Comparison of ENCODE assay signal across 1 cellular context in the genomic region with DNA sequence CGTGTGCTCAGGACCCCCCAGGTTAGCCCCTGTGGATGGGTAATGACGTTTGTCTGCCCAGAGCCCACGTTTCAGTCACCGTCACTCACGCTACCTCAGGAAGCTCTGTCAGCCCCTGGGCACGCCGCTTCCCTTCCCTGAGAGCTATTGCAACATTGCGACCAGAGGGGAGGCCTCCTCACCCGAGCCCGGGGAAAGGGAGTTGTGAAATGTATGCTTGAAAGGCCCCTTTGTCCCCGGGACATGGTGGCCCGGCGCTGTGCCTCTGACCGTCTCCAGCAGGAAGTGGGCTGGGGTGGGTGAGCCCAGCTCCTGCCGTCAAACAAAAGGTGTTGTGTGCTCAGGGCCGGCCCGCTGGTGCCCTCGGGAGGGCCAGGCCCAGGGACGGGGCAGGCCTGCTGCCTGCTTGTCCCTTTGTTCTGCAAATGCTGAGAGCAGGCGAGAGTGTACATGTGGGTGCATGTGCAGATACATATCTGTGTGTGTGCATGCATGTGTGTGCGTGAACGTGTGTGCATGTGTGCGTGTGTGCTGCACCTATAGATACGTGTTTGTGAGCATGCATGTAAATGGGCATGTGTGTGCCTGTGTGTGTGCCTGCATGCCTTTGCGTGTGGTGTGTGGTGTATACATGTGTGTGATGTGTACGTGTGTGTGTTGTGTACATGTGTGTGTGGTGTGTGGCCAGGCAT.
A peak's percentile ranks its signal among the peaks of the same experiment; 100 is the strongest.
TF ChIP-seq lines count a peak whose summit lies in the region.

No MANE protein-coding gene starts in this region.

TF ChIP-seq in HepG2, 621 proteins besides CTCF, POLR2A, EP300 and RAD21 (continued from another document and continues in another):
- TF ChIP-seq E2F1 (CRISPR knock-in tag; IDR thresholded peaks at IDR 0.05) (no peak), SAFB2 (CRISPR knock-in tag; IDR thresholded peaks at IDR 0.05; ENCODE audit: borderline replicate concordance, low read depth) (peak; percentile 82; the same call in 1 of the 2 replicates), ARNT (IDR thresholded peaks at IDR 0.05) (no peak), FOSL1 (CRISPR knock-in tag; IDR thresholded peaks at IDR 0.05; ENCODE audit: borderline replicate concordance) (no peak), HNRNPK (IDR thresholded peaks at IDR 0.05; ENCODE audit: low read depth, low read length, poor library complexity, severe bottlenecking) (no peak), LRRFIP1 (CRISPR knock-in tag; conservative IDR thresholded peaks at IDR 0.05) (no peak), RFXAP (CRISPR knock-in tag; IDR thresholded peaks at IDR 0.05; ENCODE audit: borderline replicate concordance) (peak; percentile 89; the same call in 1 of the 2 replicates), GATA4 (IDR thresholded peaks at IDR 0.05; ENCODE audit: borderline replicate concordance, low read depth) (no peak), HOXA9 (CRISPR knock-in tag; IDR thresholded peaks at IDR 0.05; ENCODE audit: borderline replicate concordance) (no peak; the same call in 1 of the 2 replicates), MATR3 (CRISPR knock-in tag; IDR thresholded peaks at IDR 0.05) (no peak), KLF16 (CRISPR knock-in tag; IDR thresholded peaks at IDR 0.05) (peak in 1 of 2 experiments; percentile 90; a peak in 2 of 4 replicates), TCF7L2 (IDR thresholded peaks at IDR 0.05; ENCODE audit: low read depth, low read length) (no peak), ZNF776 (CRISPR knock-in tag; IDR thresholded peaks at IDR 0.05) (no peak), GABPA (IDR thresholded peaks at IDR 0.05; ENCODE audit: low read depth, low read length) (peak; percentile 23; the same call in 1 of the 2 replicates), GABPA (CRISPR knock-in tag; IDR thresholded peaks at IDR 0.05; ENCODE audit: low read depth) (peak; percentile 66), NFE2 (CRISPR knock-in tag; IDR thresholded peaks at IDR 0.05) (no peak), SUZ12 (IDR thresholded peaks at IDR 0.05; ENCODE audit: low read depth, low read length) (no peak), KDM5B (CRISPR knock-in tag; IDR thresholded peaks at IDR 0.05; ENCODE audit: borderline replicate concordance) (peak; percentile 83; the same call in 1 of the 2 replicates), ZNF572 (CRISPR knock-in tag; IDR thresholded peaks at IDR 0.05) (0 out of 2 replicates have a peak, but pooled peaks have one; percentile 54), PAWR (CRISPR knock-in tag; IDR thresholded peaks at IDR 0.05; ENCODE audit: borderline replicate concordance) (no peak), ZHX2 (IDR thresholded peaks at IDR 0.05; ENCODE audit: low read depth) (peak; percentile 59), ZHX2 (CRISPR knock-in tag; IDR thresholded peaks at IDR 0.05; ENCODE audit: borderline replicate concordance) (no peak), ZNF225 (CRISPR knock-in tag; IDR thresholded peaks at IDR 0.05) (peak; percentile 26; the same call in 1 of the 2 replicates), ZNF383 (CRISPR knock-in tag; IDR thresholded peaks at IDR 0.05; ENCODE audit: borderline replicate concordance) (no peak), MLLT10 (CRISPR knock-in tag; IDR thresholded peaks at IDR 0.05) (no peak), NRL (CRISPR knock-in tag; IDR thresholded peaks at IDR 0.05; ENCODE audit: borderline replicate concordance) (no peak; the same call in 1 of the 2 replicates), CHD2 (IDR thresholded peaks at IDR 0.05; ENCODE audit: low read depth, low read length) (0 out of 2 replicates have a peak, but pooled peaks have one; percentile 12), ZNF737 (CRISPR knock-in tag; IDR thresholded peaks at IDR 0.05; ENCODE audit: borderline replicate concordance) (no peak), KMT2B (CRISPR knock-in tag; IDR thresholded peaks at IDR 0.05) (0 out of 2 replicates have a peak, but pooled peaks have one; percentile 38), ZNF891 (CRISPR knock-in tag; IDR thresholded peaks at IDR 0.05) (peak; percentile 83; the same call in 1 of the 2 replicates), DNMT1 (CRISPR knock-in tag; IDR thresholded peaks at IDR 0.05) (peak; percentile 84), ZNF879 (CRISPR knock-in tag; IDR thresholded peaks at IDR 0.05) (no peak), IKZF4 (CRISPR knock-in tag; IDR thresholded peaks at IDR 0.05; ENCODE audit: borderline replicate concordance, low read depth, not compliant biosample characterization) (no peak), ATF7 (IDR thresholded peaks at IDR 0.05) (no peak), ATF7 (CRISPR knock-in tag; IDR thresholded peaks at IDR 0.05) (peak; percentile 66; the same call in 1 of the 2 replicates), CENPX (CRISPR knock-in tag; IDR thresholded peaks at IDR 0.05) (no peak), ZBTB3 (CRISPR knock-in tag; IDR thresholded peaks at IDR 0.05; ENCODE audit: borderline replicate concordance, low read depth) (peak; percentile 67; the same call in 1 of the 2 replicates), HMGA1 (CRISPR knock-in tag; conservative IDR thresholded peaks at IDR 0.05) (no peak), SSRP1 (CRISPR knock-in tag; IDR thresholded peaks at IDR 0.05) (no peak), ZNF207 (IDR thresholded peaks at IDR 0.05; ENCODE audit: borderline replicate concordance) (no peak), ARNT2 (CRISPR knock-in tag; IDR thresholded peaks at IDR 0.05; ENCODE audit: low read depth) (peak; percentile 65; the same call in 1 of the 2 replicates), CCDC6 (CRISPR knock-in tag; IDR thresholded peaks at IDR 0.05) (peak; percentile 81), RAD51 (IDR thresholded peaks at IDR 0.05; ENCODE audit: borderline replicate concordance) (no peak), CBX5 (CRISPR knock-in tag; IDR thresholded peaks at IDR 0.05; ENCODE audit: borderline replicate concordance) (peak; percentile 76; the same call in 1 of the 2 replicates), SALL2 (CRISPR knock-in tag; IDR thresholded peaks at IDR 0.05) (peak; percentile 69; the same call in 1 of the 2 replicates), KMT2A (CRISPR knock-in tag; IDR thresholded peaks at IDR 0.05) (peak; percentile 78), IRX3 (CRISPR knock-in tag; IDR thresholded peaks at IDR 0.05; ENCODE audit: borderline replicate concordance, low read depth) (no peak), SMAD9 (CRISPR knock-in tag; IDR thresholded peaks at IDR 0.05) (no peak), PHB2 (IDR thresholded peaks at IDR 0.05; ENCODE audit: partially characterized antibody) (no peak)
- TF ChIP-seq, protein P1, sequence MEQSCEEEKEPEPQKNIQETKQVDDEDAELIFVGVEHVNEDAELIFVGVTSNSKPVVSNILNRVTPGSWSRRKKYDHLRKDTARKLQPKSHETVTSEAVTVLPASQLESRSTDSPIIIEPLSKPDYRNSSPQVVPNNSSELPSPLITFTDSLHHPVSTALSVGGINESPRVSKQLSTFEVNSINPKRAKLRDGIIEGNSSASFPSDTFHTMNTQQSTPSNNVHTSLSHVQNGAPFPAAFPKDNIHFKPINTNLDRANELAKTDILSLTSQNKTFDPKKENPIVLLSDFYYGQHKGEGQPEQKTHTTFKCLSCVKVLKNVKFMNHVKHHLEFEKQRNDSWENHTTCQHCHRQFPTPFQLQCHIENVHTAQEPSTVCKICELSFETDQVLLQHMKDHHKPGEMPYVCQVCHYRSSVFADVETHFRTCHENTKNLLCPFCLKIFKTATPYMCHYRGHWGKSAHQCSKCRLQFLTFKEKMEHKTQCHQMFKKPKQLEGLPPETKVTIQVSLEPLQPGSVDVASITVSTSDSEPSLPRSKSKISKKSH (CRISPR knock-in tag; IDR thresholded peaks at IDR 0.05; ENCODE audit: borderline replicate concordance): peak; percentile 46; the same call in 1 of the 2 replicates
- TF ChIP-seq, protein P2, sequence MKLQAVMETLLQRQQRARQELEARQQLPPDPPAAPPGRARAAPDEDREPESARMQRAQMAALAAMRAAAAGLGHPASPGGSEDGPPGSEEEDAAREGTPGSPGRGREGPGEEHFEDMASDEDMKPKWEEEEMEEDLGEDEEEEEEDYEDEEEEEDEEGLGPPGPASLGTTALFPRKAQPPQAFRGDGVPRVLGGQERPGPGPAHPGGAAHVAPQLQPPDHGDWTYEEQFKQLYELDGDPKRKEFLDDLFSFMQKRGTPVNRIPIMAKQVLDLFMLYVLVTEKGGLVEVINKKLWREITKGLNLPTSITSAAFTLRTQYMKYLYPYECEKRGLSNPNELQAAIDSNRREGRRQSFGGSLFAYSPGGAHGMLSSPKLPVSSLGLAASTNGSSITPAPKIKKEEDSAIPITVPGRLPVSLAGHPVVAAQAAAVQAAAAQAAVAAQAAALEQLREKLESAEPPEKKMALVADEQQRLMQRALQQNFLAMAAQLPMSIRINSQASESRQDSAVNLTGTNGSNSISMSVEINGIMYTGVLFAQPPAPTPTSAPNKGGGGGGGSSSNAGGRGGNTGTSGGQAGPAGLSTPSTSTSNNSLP (IDR thresholded peaks at IDR 0.05; ENCODE audit: low read depth, low read length): 0 out of 2 replicates have a peak, but pooled peaks have one; percentile 24
- TF ChIP-seq, protein P3, sequence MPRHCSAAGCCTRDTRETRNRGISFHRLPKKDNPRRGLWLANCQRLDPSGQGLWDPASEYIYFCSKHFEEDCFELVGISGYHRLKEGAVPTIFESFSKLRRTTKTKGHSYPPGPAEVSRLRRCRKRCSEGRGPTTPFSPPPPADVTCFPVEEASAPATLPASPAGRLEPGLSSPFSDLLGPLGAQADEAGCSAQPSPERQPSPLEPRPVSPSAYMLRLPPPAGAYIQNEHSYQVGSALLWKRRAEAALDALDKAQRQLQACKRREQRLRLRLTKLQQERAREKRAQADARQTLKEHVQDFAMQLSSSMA (CRISPR knock-in tag; IDR thresholded peaks at IDR 0.05): no peak
- TF ChIP-seq, protein P4, sequence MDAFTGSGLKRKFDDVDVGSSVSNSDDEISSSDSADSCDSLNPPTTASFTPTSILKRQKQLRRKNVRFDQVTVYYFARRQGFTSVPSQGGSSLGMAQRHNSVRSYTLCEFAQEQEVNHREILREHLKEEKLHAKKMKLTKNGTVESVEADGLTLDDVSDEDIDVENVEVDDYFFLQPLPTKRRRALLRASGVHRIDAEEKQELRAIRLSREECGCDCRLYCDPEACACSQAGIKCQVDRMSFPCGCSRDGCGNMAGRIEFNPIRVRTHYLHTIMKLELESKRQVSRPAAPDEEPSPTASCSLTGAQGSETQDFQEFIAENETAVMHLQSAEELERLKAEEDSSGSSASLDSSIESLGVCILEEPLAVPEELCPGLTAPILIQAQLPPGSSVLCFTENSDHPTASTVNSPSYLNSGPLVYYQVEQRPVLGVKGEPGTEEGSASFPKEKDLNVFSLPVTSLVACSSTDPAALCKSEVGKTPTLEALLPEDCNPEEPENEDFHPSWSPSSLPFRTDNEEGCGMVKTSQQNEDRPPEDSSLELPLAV (CRISPR knock-in tag; conservative IDR thresholded peaks at IDR 0.05; ENCODE audit: low read depth): no peak
